In genomic region chrX:18389968-18390367, GRCh38 we compare ENCODE assay signal across 21 cellular contexts. TPM values are rescaled to one million over a fixed set of nuclear protein-coding genes. Genes with fewer than 3 reads are reported as not detected.
DNase-seq lines count a peak whose midpoint lies in the region; ATAC-seq and TF ChIP-seq lines count a peak whose summit lies in the region.
"Had no signal": no experiment of that assay in that cellular context is flagged by ENCODE, and none has a peak within 500 bp of the region (broad histone marks: within the 10 kb centered on the region; RNA-seq: fewer than 3 reads in every experiment).

No MANE protein-coding gene starts in this region.

- DNase-seq in DMS 273 (lab: John Stamatoyannopoulos, UW; ENCODE audit: unreplicated experiment) (peak; percentile 16), DMS 273 treated with DMSO at 0.1 percent for 48 hours (lab: John Stamatoyannopoulos, UW) (no peak), GM23338 (ENCODE audit: low spot score) (peak; percentile 44), foreskin keratinocyte (no peak), prostate gland (ENCODE audit: low spot score) (no peak), anterior cingulate cortex (lab: John Stamatoyannopoulos, UW) (no peak)
- DNase-seq: 8988T; activated CD4-positive, CD25-positive, alpha-beta regulatory T cell; activated CD8-positive, alpha-beta T cell treated with anti-CD3 and anti-CD28 coated beads, Interleukin-2, amount 10 ng/mL, durations not matched to agents 7 days and 5 days; activated naive CD8-positive, alpha-beta T cell treated with anti-CD3 and anti-CD28 coated beads for 36 hours; NK-92 treated with Interleukin-12 subunit alpha and Interleukin-12 subunit beta, amount 100 ng/mL, for 24 hours; SHP77 treated with DMSO at 0.1 percent for 48 hours had no signal

- H3K27me3 Mint-ChIP-seq in GM23338 (ENCODE audit: insufficient read depth, low read depth, poor library complexity): no peaks in the 10 kb centered on the region
- H3K27me3 Mint-ChIP-seq: activated naive CD8-positive, alpha-beta T cell treated with anti-CD3 and anti-CD28 coated beads for 36 hours; dendritic cell treated with granulocyte-macrophage colony-stimulating factor and Interleukin-4, amounts not matched to agents 40 ng/mL and 50 ng/mL, for 4 days had no signal

- no peak for TF ChIP-seq POLR2A in prostate gland (IDR thresholded peaks at IDR 0.05)

- no peaks in the 10 kb centered on the region; the same call in 2 of the 3 replicates for H3K4me1 Mint-ChIP-seq in GM23338

- H3K36me3 Mint-ChIP-seq in GM23338 (ENCODE audit: low read depth): no peaks in the 10 kb centered on the region
- H3K36me3 Mint-ChIP-seq: activated naive CD8-positive, alpha-beta T cell treated with anti-CD3 and anti-CD28 coated beads for 36 hours; brain had no signal

- no peak overlapping the region for H3K27ac ChIP-seq in GM23338 (ENCODE audit: low read depth)
- H3K27ac ChIP-seq in OCI-LY3 (ENCODE audit: low read length): no peak overlapping the region
- H3K27ac ChIP-seq in foreskin keratinocyte: no peak overlapping the region
- no peak overlapping the region for H3K27ac ChIP-seq in prostate gland
- H3K27ac ChIP-seq: BLaER1 treated with 17β-estradiol and CSF1 and Interleukin-3, amounts not matched to agents 10 nM and 100 nM; epithelial cell of prostate; KMS-11; suprapubic skin had no signal

- H3K27ac Mint-ChIP-seq in GM23338: no peak overlapping the region
- H3K27ac Mint-ChIP-seq: activated CD8-positive, alpha-beta T cell treated with anti-CD3 and anti-CD28 coated beads, Interleukin-2, amount 10 ng/mL, durations not matched to agents 7 days and 5 days; activated naive CD8-positive, alpha-beta T cell treated with anti-CD3 and anti-CD28 coated beads for 36 hours; brain; dendritic cell treated with granulocyte-macrophage colony-stimulating factor and Interleukin-4, amounts not matched to agents 40 ng/mL and 50 ng/mL, for 4 days; T-helper 2 cell treated with Interferon-gamma antibody and Interleukin-4, amounts not matched to agents 5 μg/mL and 100 μg/mL, for 36 hours had no signal

- H3K9ac ChIP-seq in OCI-LY3 (ENCODE audit: low read length): no peak overlapping the region
- H3K9ac ChIP-seq: BLaER1 treated with 17β-estradiol and CSF1 and Interleukin-3, amounts not matched to agents 10 nM and 100 nM; KMS-11 had no signal

- no peaks in the 10 kb centered on the region for H3F3A ChIP-seq in GM23338 (replicated peaks; ENCODE audit: low read depth)

- no peak overlapping the region for H2AFZ ChIP-seq in GM23338
- no peak overlapping the region for H2AFZ ChIP-seq in OCI-LY3 (ENCODE audit: low read depth, low read length)

- H3K4me1 ChIP-seq in GM23338 (ENCODE audit: insufficient read depth) (no peaks in the 10 kb centered on the region), OCI-LY3 (ENCODE audit: low read length) (no peaks in the 10 kb centered on the region), foreskin keratinocyte (no peaks in the 10 kb centered on the region), prostate gland (replicated peaks) (no peaks in the 10 kb centered on the region)
- H3K4me1 ChIP-seq: BLaER1 treated with 17β-estradiol and CSF1 and Interleukin-3, amounts not matched to agents 10 nM and 100 nM; suprapubic skin had no signal

- H3K79me2 ChIP-seq in GM23338 (replicated peaks; ENCODE audit: insufficient read depth) (no peaks in the 10 kb centered on the region), OCI-LY3 (ENCODE audit: low read length) (no peaks in the 10 kb centered on the region)

- no peak overlapping the region for H3K4me3 ChIP-seq in GM23338
- no peak overlapping the region for H3K4me3 ChIP-seq in OCI-LY3 (ENCODE audit: low read length)
- no peak overlapping the region for H3K4me3 ChIP-seq in prostate gland
- H3K4me3 ChIP-seq: BLaER1 treated with 17β-estradiol and CSF1 and Interleukin-3, amounts not matched to agents 10 nM and 100 nM; suprapubic skin had no signal

- peak; percentile 44 to 49 for TF ChIP-seq CTCF in GM23338 (conservative IDR thresholded peaks at IDR 0.05; ENCODE audit: low read depth in 2 of 2)
- peak; percentile 24 for TF ChIP-seq CTCF in OCI-LY3 (IDR thresholded peaks at IDR 0.05; ENCODE audit: low read depth, low read length)
- peak; percentile 38 for TF ChIP-seq CTCF in foreskin keratinocyte (conservative IDR thresholded peaks at IDR 0.05)
- no peak for TF ChIP-seq CTCF in prostate gland (IDR thresholded peaks at IDR 0.05)

- no peaks in the 10 kb centered on the region for H3K9me2 ChIP-seq in GM23338 (ENCODE audit: insufficient read depth)

- 64% methylated on average over 3 of the region's 3 CpGs for WGBS in prostate gland

- H3K27me3 ChIP-seq in GM23338 (ENCODE audit: insufficient read depth) (no peaks in the 10 kb centered on the region), OCI-LY3 (ENCODE audit: low read depth, low read length) (no peaks in the 10 kb centered on the region), foreskin keratinocyte (no peaks in the 10 kb centered on the region), prostate gland (replicated peaks; ENCODE audit: insufficient read depth) (no peaks in the 10 kb centered on the region)
- H3K27me3 ChIP-seq: suprapubic skin had no signal

- H3K9me3 ChIP-seq in OCI-LY3 (ENCODE audit: insufficient read depth, low read length): no peaks in the 10 kb centered on the region
- no peaks in the 10 kb centered on the region for H3K9me3 ChIP-seq in prostate gland
- H3K9me3 ChIP-seq: BLaER1 treated with 17β-estradiol and CSF1 and Interleukin-3, amounts not matched to agents 10 nM and 100 nM; suprapubic skin had no signal

- ATAC-seq in GM23338 (no peak), foreskin keratinocyte (no peak), GM21515 (IDR thresholded peaks at IDR 0.05; ENCODE audit: unreplicated experiment) (no peak)
- ATAC-seq: activated CD8-positive, alpha-beta T cell treated with anti-CD3 and anti-CD28 coated beads, Interleukin-2, amount 10 ng/mL, durations not matched to agents 7 days and 5 days had no signal

- H3K4me3 Mint-ChIP-seq in GM23338: no peak overlapping the region
- H3K4me3 Mint-ChIP-seq: activated CD8-positive, alpha-beta T cell treated with anti-CD3 and anti-CD28 coated beads, Interleukin-2, amount 10 ng/mL, durations not matched to agents 7 days and 5 days; activated naive CD8-positive, alpha-beta T cell treated with anti-CD3 and anti-CD28 coated beads for 36 hours; brain; dendritic cell treated with granulocyte-macrophage colony-stimulating factor and Interleukin-4, amounts not matched to agents 40 ng/mL and 50 ng/mL, for 4 days; T-helper 2 cell treated with Interferon-gamma antibody and Interleukin-4, amounts not matched to agents 5 μg/mL and 100 μg/mL, for 36 hours had no signal

- no peaks in the 10 kb centered on the region for H3K9me3 Mint-ChIP-seq in GM23338
- H3K9me3 Mint-ChIP-seq: activated naive CD8-positive, alpha-beta T cell treated with anti-CD3 and anti-CD28 coated beads for 36 hours; dendritic cell treated with granulocyte-macrophage colony-stimulating factor and Interleukin-4, amounts not matched to agents 40 ng/mL and 50 ng/mL, for 4 days; T-helper 2 cell treated with Interferon-gamma antibody and Interleukin-4, amounts not matched to agents 5 μg/mL and 100 μg/mL, for 36 hours had no signal

- H3K36me3 ChIP-seq in GM23338 (ENCODE audit: insufficient read depth) (no peaks in the 10 kb centered on the region), OCI-LY3 (replicated peaks; ENCODE audit: low read depth, low read length) (no peaks in the 10 kb centered on the region), prostate gland (no peaks in the 10 kb centered on the region)
- H3K36me3 ChIP-seq: BLaER1 treated with 17β-estradiol and CSF1 and Interleukin-3, amounts not matched to agents 10 nM and 100 nM; suprapubic skin had no signal

- H3K4me2 ChIP-seq in GM23338 (no peak overlapping the region), OCI-LY3 (ENCODE audit: low read length) (no peak overlapping the region)
- H3K4me2 ChIP-seq: BLaER1 treated with 17β-estradiol and CSF1 and Interleukin-3, amounts not matched to agents 10 nM and 100 nM; KMS-11 had no signal

- no peaks in the 10 kb centered on the region for H4K20me1 ChIP-seq in GM23338 (replicated peaks; ENCODE audit: insufficient read depth)
- H4K20me1 ChIP-seq in OCI-LY3 (ENCODE audit: insufficient read depth, low read length): no peaks in the 10 kb centered on the region

- intact Hi-C loops in prostate gland (cut with DNase I): loop anchor here (5.0 kb wide), 2 partner anchors 507 to 942 kb away; no protein-coding TSS in a partner anchor

TF ChIP-seq in GM23338, 12 proteins besides CTCF, POLR2A, EP300 and RAD21 (continues in another document):
- TF ChIP-seq ZNF331 (CRISPR knock-in tag; IDR thresholded peaks at IDR 0.05; ENCODE audit: low read depth): no peak
- TF ChIP-seq, protein P1, sequence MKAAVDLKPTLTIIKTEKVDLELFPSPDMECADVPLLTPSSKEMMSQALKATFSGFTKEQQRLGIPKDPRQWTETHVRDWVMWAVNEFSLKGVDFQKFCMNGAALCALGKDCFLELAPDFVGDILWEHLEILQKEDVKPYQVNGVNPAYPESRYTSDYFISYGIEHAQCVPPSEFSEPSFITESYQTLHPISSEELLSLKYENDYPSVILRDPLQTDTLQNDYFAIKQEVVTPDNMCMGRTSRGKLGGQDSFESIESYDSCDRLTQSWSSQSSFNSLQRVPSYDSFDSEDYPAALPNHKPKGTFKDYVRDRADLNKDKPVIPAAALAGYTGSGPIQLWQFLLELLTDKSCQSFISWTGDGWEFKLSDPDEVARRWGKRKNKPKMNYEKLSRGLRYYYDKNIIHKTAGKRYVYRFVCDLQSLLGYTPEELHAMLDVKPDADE (IDR thresholded peaks at IDR 0.05): no peak

RNA-seq across cellular contexts. Expression of gene CDKL5, which starts 35.4 kb away (rescaled TPM):
- 13.7 and 14.1 TPM in 2 replicates for total RNA-seq in GM23338 (2014; rRNA removed; shearing (Covaris generic))
- 6.2 and 7.5 TPM in 2 replicates for polyA plus RNA-seq in GM23338 (2016; fragmentation: Nextera tagmentation; extraction: Ambion mirVana)
- total RNA-seq in foreskin keratinocyte: 2.7 and 3.2 TPM in 2 replicates
- polyA plus RNA-seq in foreskin keratinocyte: 0.26 and 0.27 TPM in 2 replicates
- 10 to 100 TPM; 14.5 to 18.8 TPM for total RNA-seq in prostate gland

RNA-seq across cellular contexts. Expression of gene SCML2, which starts 35.5 kb away (rescaled TPM):
- total RNA-seq in GM23338 (2014; rRNA removed; shearing (Covaris generic)): 21.5 and 26.2 TPM in 2 replicates
- 18.1 and 20.3 TPM in 2 replicates for polyA plus RNA-seq in GM23338 (2016; fragmentation: Nextera tagmentation; extraction: Ambion mirVana)
- total RNA-seq in foreskin keratinocyte: 2.0 TPM in 2 replicates
- 0.93 and 1.4 TPM in 2 replicates for polyA plus RNA-seq in foreskin keratinocyte
- total RNA-seq in prostate gland: 10 to 100 TPM in 1 of 2 donors, under 1 TPM in 1; 0.36 to 10.6 TPM

Comparison
In these comparisons a context has a peak if more than half of its experiments do, and no peak if none do; other contexts are left out.
1. DNase-seq: peak in DMS 273 (single experiment) and GM23338 (single experiment); none in DMS 273 treated with DMSO at 0.1 percent for 48 hours (single experiment), foreskin keratinocyte (0 of 2), prostate gland (single experiment) and anterior cingulate cortex (0 of 58).
2. CTCF ChIP-seq: peak in GM23338 (2 of 2), OCI-LY3 (single experiment) and foreskin keratinocyte (single experiment); none in prostate gland (0 of 4).